ENCODE assay signal across 15 cellular contexts in genomic region chr6:144481527-144481926, GRCh38.
A peak's percentile ranks its signal among the peaks of the same experiment; 100 is the strongest.
DNase-seq lines count a peak whose midpoint lies in the region; ATAC-seq, FAIRE-seq and TF ChIP-seq lines count a peak whose summit lies in the region.
"Had no signal": no experiment of that assay in that cellular context is flagged by ENCODE, and none has a peak within 500 bp of the region (broad histone marks: within the 10 kb centered on the region; RNA-seq: fewer than 3 reads in every experiment).

No MANE protein-coding gene starts in this region.

- no peak for FAIRE-seq in kidney (lab: Jason Lieb, UNC)

- no peaks in the 10 kb centered on the region for H3K9me3 Mint-ChIP-seq in CD4-positive, CD25-positive, alpha-beta regulatory T cell
- H3K9me3 Mint-ChIP-seq: activated CD4-positive, alpha-beta memory T cell treated with anti-CD3 and anti-CD28 coated beads, Interleukin-2, amount 10 ng/mL, durations not matched to agents 7 days and 5 days; neural progenitor cell had no signal

- peaks cover 38% of the 10 kb centered on the region for H3K36me3 Mint-ChIP-seq in CD4-positive, CD25-positive, alpha-beta regulatory T cell

- peak overlapping the region; percentile 33 for H3K27ac ChIP-seq in CD4-positive, CD25-positive, alpha-beta regulatory T cell (ENCODE audit: insufficient read depth, low read length, poor library complexity, severe bottlenecking)
- H3K27ac ChIP-seq in VCaP (peak overlapping the region; percentile 16; the same call in 1 of the 2 replicates), left lung (no peak overlapping the region), kidney (ENCODE audit: low read depth in 2 of 2, low read length in 2 of 2) (no peak overlapping the region)
- H3K27ac ChIP-seq: dorsolateral prefrontal cortex, neural progenitor cell had no signal

- H3K9ac ChIP-seq in kidney (ENCODE audit: low read length in 2 of 2) = no peak overlapping the region
- H3K9ac ChIP-seq: neural progenitor cell had no signal

- H3K4me3 ChIP-seq in CD4-positive, CD25-positive, alpha-beta regulatory T cell (ENCODE audit: low read depth, low read length) = no peak overlapping the region
- H3K4me3 ChIP-seq in left lung = no peak overlapping the region
- H3K4me3 ChIP-seq in kidney (ENCODE audit: low read length in 2 of 2) = no peak overlapping the region
- H3K4me3 ChIP-seq: dorsolateral prefrontal cortex, neural progenitor cell, spleen, upper lobe of left lung had no signal

- H3K27ac Mint-ChIP-seq in CD4-positive, CD25-positive, alpha-beta regulatory T cell = peak overlapping the region in 2 of 3 donors; percentile 7 to 71
- H3K27ac Mint-ChIP-seq: activated CD4-positive, alpha-beta memory T cell treated with anti-CD3 and anti-CD28 coated beads, Interleukin-2, amount 10 ng/mL, durations not matched to agents 7 days and 5 days; activated naive CD8-positive, alpha-beta T cell; neural progenitor cell had no signal

- no peak for DNase-seq in CD4-positive, CD25-positive, alpha-beta regulatory T cell
- no peak for DNase-seq in left lung
- DNase-seq in T1000 (lab: John Stamatoyannopoulos, UW) = no peak
- no peak for DNase-seq in NCI-H1417 treated with DMSO at 0.1 percent for 48 hours (lab: John Stamatoyannopoulos, UW)
- DNase-seq in kidney = no peak

- H3K4me1 Mint-ChIP-seq in CD4-positive, CD25-positive, alpha-beta regulatory T cell = peaks cover 11 to 22% (median 16%) of the 10 kb centered on the region in 4 donors
- H3K4me1 Mint-ChIP-seq: neural progenitor cell had no signal

- no peak for TF ChIP-seq CTCF in VCaP (conservative IDR thresholded peaks at IDR 0.05)
- TF ChIP-seq CTCF in left lung (IDR thresholded peaks at IDR 0.05) = no peak
- no peak for TF ChIP-seq CTCF in kidney (IDR thresholded peaks at IDR 0.05; ENCODE audit: borderline replicate concordance, extremely low read depth, insufficient read depth)

- H3K9me3 ChIP-seq in CD4-positive, CD25-positive, alpha-beta regulatory T cell (ENCODE audit: control insufficient read depth in 2 of 2, low read length in 2 of 2) = no peaks in the 10 kb centered on the region
- no peaks in the 10 kb centered on the region for H3K9me3 ChIP-seq in left lung
- H3K9me3 ChIP-seq in kidney (ENCODE audit: control insufficient read depth in 1 of 2, low read length in 2 of 2) = no peaks in the 10 kb centered on the region
- H3K9me3 ChIP-seq: Caco-2, spleen, upper lobe of left lung had no signal

- H3K27me3 Mint-ChIP-seq in CD4-positive, CD25-positive, alpha-beta regulatory T cell = no peaks in the 10 kb centered on the region
- H3K27me3 Mint-ChIP-seq: activated CD4-positive, alpha-beta memory T cell treated with anti-CD3 and anti-CD28 coated beads, Interleukin-2, amount 10 ng/mL, durations not matched to agents 7 days and 5 days; activated naive CD8-positive, alpha-beta T cell had no signal

- no peaks in the 10 kb centered on the region for H3K4me1 ChIP-seq in CD4-positive, CD25-positive, alpha-beta regulatory T cell (ENCODE audit: control insufficient read depth, insufficient read depth, low read length, poor library complexity, severe bottlenecking)
- H3K4me1 ChIP-seq in left lung = peaks cover 6 to 8% of the 10 kb centered on the region in 2 donors
- H3K4me1 ChIP-seq in kidney (ENCODE audit: control insufficient read depth in 1 of 2, insufficient read depth in 1 of 2, low read depth in 1 of 2, low read length in 2 of 2) = no peaks in the 10 kb centered on the region
- H3K4me1 ChIP-seq: Caco-2, neural progenitor cell had no signal

- no peak for ATAC-seq in CD4-positive, CD25-positive, alpha-beta regulatory T cell (ENCODE audit: low read depth in 2 of 2)
- ATAC-seq in GM18907 (IDR thresholded peaks at IDR 0.05; ENCODE audit: unreplicated experiment) = peak; percentile 7
- peak; percentile 68 for ATAC-seq in left lung
- no peak for ATAC-seq in GM18861 (IDR thresholded peaks at IDR 0.05; ENCODE audit: unreplicated experiment)

- H3K36me3 ChIP-seq in CD4-positive, CD25-positive, alpha-beta regulatory T cell (ENCODE audit: control insufficient read depth, insufficient read depth, low read length) = peaks cover 66% of the 10 kb centered on the region
- H3K36me3 ChIP-seq in left lung (peaks cover 0 to 68% of the 10 kb centered on the region in 2 donors), kidney (ENCODE audit: control insufficient read depth in 1 of 2, insufficient read depth in 2 of 2, low read length in 2 of 2) (peaks cover 9% of the 10 kb centered on the region in 2 donors)
- H3K36me3 ChIP-seq: neural progenitor cell had no signal

- no peak overlapping the region for H3K4me3 Mint-ChIP-seq in CD4-positive, CD25-positive, alpha-beta regulatory T cell
- H3K4me3 Mint-ChIP-seq: activated CD4-positive, alpha-beta memory T cell treated with anti-CD3 and anti-CD28 coated beads, Interleukin-2, amount 10 ng/mL, durations not matched to agents 7 days and 5 days; activated naive CD8-positive, alpha-beta T cell; neural progenitor cell had no signal

- intact Hi-C loops in left lung (cut with DNase I) (no loop called here), kidney (cut with DNase I) (no loop called here)

- H3K27me3 ChIP-seq in CD4-positive, CD25-positive, alpha-beta regulatory T cell (ENCODE audit: control insufficient read depth, insufficient read depth, low read length) = no peaks in the 10 kb centered on the region
- no peaks in the 10 kb centered on the region for H3K27me3 ChIP-seq in left lung
- H3K27me3 ChIP-seq: dorsolateral prefrontal cortex, neural progenitor cell, spleen, upper lobe of left lung had no signal

Comparison
In these comparisons a context has a peak if more than half of its experiments do, and no peak if none do; other contexts are left out.
1. ATAC-seq: peak in GM18907 (single experiment) and left lung (single experiment); none in CD4-positive, CD25-positive, alpha-beta regulatory T cell (0 of 2) and GM18861 (single experiment).
2. H3K27ac ChIP-seq: peak in CD4-positive, CD25-positive, alpha-beta regulatory T cell (single experiment) and VCaP (single experiment); none in left lung (0 of 2) and kidney (0 of 2).